Comparison of ENCODE assay signal across 9 cellular contexts in the genomic region with DNA sequence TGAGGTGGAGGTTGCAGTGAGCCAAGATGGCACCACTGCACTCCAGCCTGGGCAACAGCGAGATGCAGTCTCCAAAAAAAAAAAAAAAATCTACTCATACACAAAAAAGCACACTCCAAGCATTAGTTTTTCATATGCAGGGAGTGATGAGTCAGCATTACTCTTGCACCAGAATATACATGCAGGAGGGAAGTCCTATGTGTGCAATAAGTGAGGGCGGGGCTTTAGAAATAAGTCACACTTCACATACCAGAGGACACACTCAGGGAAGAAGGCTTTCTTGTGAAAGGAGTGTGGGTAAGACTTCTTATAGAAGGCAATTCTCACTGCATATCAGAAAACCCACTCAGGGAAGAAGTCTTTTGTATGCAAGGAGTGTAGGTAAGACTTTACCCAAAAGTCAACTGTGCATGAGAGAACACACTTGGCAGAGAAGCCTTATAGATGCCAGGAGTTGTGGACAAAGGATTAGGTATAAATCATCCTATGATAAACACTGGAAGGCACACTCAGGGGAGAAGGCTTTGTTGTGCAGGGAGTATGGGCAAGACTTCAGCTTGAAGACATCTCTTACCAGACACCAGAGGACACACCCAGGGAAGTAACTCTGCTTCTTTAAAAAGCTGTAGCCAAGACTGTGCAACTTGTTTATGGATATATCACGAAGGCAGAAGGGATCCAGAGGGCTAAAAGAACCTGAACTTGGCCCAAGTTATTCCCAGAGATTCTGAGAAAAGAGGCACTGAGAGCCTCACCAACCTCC. TPM values are rescaled to one million over a fixed set of nuclear protein-coding genes. Genes with fewer than 3 reads are reported as not detected.
DNase-seq lines count a peak whose midpoint lies in the region; ATAC-seq, FAIRE-seq and TF ChIP-seq lines count a peak whose summit lies in the region.
"Had no signal": no experiment of that assay in that cellular context is flagged by ENCODE, and none has a peak within 500 bp of the region (broad histone marks: within the 10 kb centered on the region; RNA-seq: fewer than 3 reads in every experiment).

No MANE protein-coding gene starts in this region.

- no peak for FAIRE-seq in small intestine (lab: Jason Lieb, UNC)

- H3K27me3 ChIP-seq in small intestine (ENCODE audit: control insufficient read depth in 2 of 2, insufficient read depth in 2 of 2, low read length in 2 of 2) = no peaks in the 10 kb centered on the region
- H3K27me3 ChIP-seq: body of pancreas had no signal

- BruUV-seq in Calu3 (replicated peaks; lab: Mats Ljungman, UMichigan) = no TSS peak

- H3K9me3 ChIP-seq in small intestine (ENCODE audit: control insufficient read depth, low read depth) = no peaks in the 10 kb centered on the region
- H3K9me3 ChIP-seq: body of pancreas had no signal

- H3K9me3 Mint-ChIP-seq in activated CD8-positive, alpha-beta T cell treated with anti-CD3 and anti-CD28 coated beads, Interleukin-2, amount 10 ng/mL, durations not matched to agents 7 days and 5 days (ENCODE audit: insufficient read depth) = no peaks in the 10 kb centered on the region
- H3K9me3 Mint-ChIP-seq in activated CD8-positive, alpha-beta T cell treated with anti-CD3 and anti-CD28 coated beads for 36 hours = no peaks in the 10 kb centered on the region
- H3K9me3 Mint-ChIP-seq in Calu3 (ENCODE audit: low read depth, unreplicated experiment) = no peaks in the 10 kb centered on the region

- 76 to 80% (median 80%) methylated on average over 3 of the region's 3 CpGs for WGBS in small intestine, 3 donors

- peaks cover 15% of the 10 kb centered on the region for H3K36me3 Mint-ChIP-seq in activated CD8-positive, alpha-beta T cell treated with anti-CD3 and anti-CD28 coated beads, Interleukin-2, amount 10 ng/mL, durations not matched to agents 7 days and 5 days (ENCODE audit: low read depth)
- H3K36me3 Mint-ChIP-seq in activated CD8-positive, alpha-beta T cell treated with anti-CD3 and anti-CD28 coated beads for 36 hours (ENCODE audit: low read depth) = peaks cover 9% of the 10 kb centered on the region
- peaks cover 4% of the 10 kb centered on the region for H3K36me3 Mint-ChIP-seq in Calu3 (ENCODE audit: insufficient read depth, unreplicated experiment)

- H3K27me3 Mint-ChIP-seq in activated CD8-positive, alpha-beta T cell treated with anti-CD3 and anti-CD28 coated beads, Interleukin-2, amount 10 ng/mL, durations not matched to agents 7 days and 5 days (ENCODE audit: low read depth) = no peaks in the 10 kb centered on the region
- no peaks in the 10 kb centered on the region for H3K27me3 Mint-ChIP-seq in activated CD8-positive, alpha-beta T cell treated with anti-CD3 and anti-CD28 coated beads for 36 hours
- H3K27me3 Mint-ChIP-seq in Calu3 (ENCODE audit: unreplicated experiment) = no peaks in the 10 kb centered on the region

- H3K27ac ChIP-seq in small intestine (ENCODE audit: low read depth in 1 of 2, low read length in 1 of 2) = no peak overlapping the region

- POLR2A ChIA-PET in activated CD8-positive, alpha-beta T cell treated with anti-CD3 and anti-CD28 coated beads, Interleukin-2, amount 10 ng/mL, durations not matched to agents 7 days and 5 days (lab: Charles Lee) = no interaction called here
- POLR2A ChIA-PET in activated CD8-positive, alpha-beta T cell treated with anti-CD3 and anti-CD28 coated beads for 36 hours (lab: Charles Lee) = interaction anchor here (0.7 to 1.2 kb wide), 3 partner anchors 13 to 129 kb away, joined by 3 read pairs; no protein-coding TSS in a partner anchor
- POLR2A ChIA-PET in HEK293T (lab: Yijun Ruan, JAX) = interaction anchor here (0.7 kb wide), 1 partner anchor 26 kb away, joined by 3 read pairs; no protein-coding TSS in a partner anchor

- intact Hi-C loops in activated CD8-positive, alpha-beta T cell treated with anti-CD3 and anti-CD28 coated beads for 36 hours (cut with micrococcal nuclease) = no loop called here
- intact Hi-C loops in Calu3 (cut with micrococcal nuclease; ENCODE audit: unreplicated experiment) = no loop called here

- ATAC-seq in activated CD8-positive, alpha-beta T cell treated with anti-CD3 and anti-CD28 coated beads, Interleukin-2, amount 10 ng/mL, durations not matched to agents 7 days and 5 days = no peak
- ATAC-seq in activated CD8-positive, alpha-beta T cell treated with anti-CD3 and anti-CD28 coated beads for 36 hours = no peak
- ATAC-seq: body of pancreas had no signal

- peaks cover 3 to 5% of the 10 kb centered on the region in 2 donors for H3K4me1 ChIP-seq in small intestine (ENCODE audit: control insufficient read depth in 2 of 2, insufficient read depth in 1 of 2, low read depth in 1 of 2, low read length in 1 of 2)
- H3K4me1 ChIP-seq: body of pancreas had no signal

- no peak for TF ChIP-seq CTCF in activated CD8-positive, alpha-beta T cell treated with anti-CD3 and anti-CD28 coated beads for 36 hours (IDR thresholded peaks at IDR 0.05)
- no peak for TF ChIP-seq CTCF in fibroblast of mammary gland (conservative IDR thresholded peaks at IDR 0.05; ENCODE audit: control insufficient read depth, insufficient read depth, low read depth, low read length)
- no peak for TF ChIP-seq CTCF in Calu3 (IDR thresholded peaks at IDR 0.05; ENCODE audit: unreplicated experiment)

- peaks cover 34% of the 10 kb centered on the region for H3K4me1 Mint-ChIP-seq in activated CD8-positive, alpha-beta T cell treated with anti-CD3 and anti-CD28 coated beads, Interleukin-2, amount 10 ng/mL, durations not matched to agents 7 days and 5 days (ENCODE audit: low read depth)
- peaks cover 23% of the 10 kb centered on the region for H3K4me1 Mint-ChIP-seq in activated CD8-positive, alpha-beta T cell treated with anti-CD3 and anti-CD28 coated beads for 36 hours (ENCODE audit: low read depth)
- no peaks in the 10 kb centered on the region for H3K4me1 Mint-ChIP-seq in Calu3 (ENCODE audit: low read depth, unreplicated experiment)

- DNase-seq in activated CD8-positive, alpha-beta T cell treated with anti-CD3 and anti-CD28 coated beads, Interleukin-2, amount 10 ng/mL, durations not matched to agents 7 days and 5 days = no peak
- DNase-seq in activated CD8-positive, alpha-beta T cell treated with anti-CD3 and anti-CD28 coated beads for 36 hours = no peak
- peak; percentile 26 for DNase-seq in SIG-M5 (lab: John Stamatoyannopoulos, UW)
- DNase-seq in fibroblast of mammary gland (ENCODE audit: low read depth) = peak; percentile 90
- peak; percentile 69 for DNase-seq in small intestine
- DNase-seq in HEK293T (ENCODE audit: extremely low spot score) = no peak
- DNase-seq in NCI-H345 treated with DMSO at 0.1 percent for 48 hours (lab: John Stamatoyannopoulos, UW; ENCODE audit: unreplicated experiment) = no peak
- DNase-seq in Calu3 = no peak

- peaks cover 2 to 4% of the 10 kb centered on the region in 2 donors for H3K36me3 ChIP-seq in small intestine (ENCODE audit: control insufficient read depth in 2 of 2, insufficient read depth in 2 of 2, low read length in 2 of 2)

- peak overlapping the region; percentile 41 for H3K27ac Mint-ChIP-seq in activated CD8-positive, alpha-beta T cell treated with anti-CD3 and anti-CD28 coated beads, Interleukin-2, amount 10 ng/mL, durations not matched to agents 7 days and 5 days
- no peak overlapping the region for H3K27ac Mint-ChIP-seq in activated CD8-positive, alpha-beta T cell treated with anti-CD3 and anti-CD28 coated beads for 36 hours
- H3K27ac Mint-ChIP-seq in Calu3 (ENCODE audit: unreplicated experiment) = no peak overlapping the region

- CTCF ChIA-PET in activated CD8-positive, alpha-beta T cell treated with anti-CD3 and anti-CD28 coated beads, Interleukin-2, amount 10 ng/mL, durations not matched to agents 7 days and 5 days (lab: Charles Lee) = no interaction called here
- CTCF ChIA-PET in activated CD8-positive, alpha-beta T cell treated with anti-CD3 and anti-CD28 coated beads for 36 hours (lab: Charles Lee) = interaction anchor here (0.8 to 1.5 kb wide), 3 partner anchors 100 to 181 kb away, joined by 3 to 4 read pairs (median 3); a partner anchor contains a TSS
- CTCF ChIA-PET in HEK293T (lab: Yijun Ruan, JAX) = no interaction called here
- CTCF ChIA-PET in Calu3 (lab: Charles Lee) = no interaction called here

- H3K4me3 ChIP-seq in fibroblast of mammary gland (ENCODE audit: control insufficient read depth, low read depth, low read length) (no peak overlapping the region), small intestine (ENCODE audit: low read depth in 1 of 2, low read length in 2 of 2) (no peak overlapping the region)
- H3K4me3 ChIP-seq: body of pancreas had no signal

- H3K4me3 Mint-ChIP-seq in activated CD8-positive, alpha-beta T cell treated with anti-CD3 and anti-CD28 coated beads, Interleukin-2, amount 10 ng/mL, durations not matched to agents 7 days and 5 days = no peak overlapping the region
- H3K4me3 Mint-ChIP-seq in activated CD8-positive, alpha-beta T cell treated with anti-CD3 and anti-CD28 coated beads for 36 hours = no peak overlapping the region
- no peak overlapping the region for H3K4me3 Mint-ChIP-seq in Calu3 (ENCODE audit: low read depth, unreplicated experiment)

TF ChIP-seq in HEK293T, 16 proteins besides CTCF, POLR2A, EP300 and RAD21:
- TF ChIP-seq ZNF384 (IDR thresholded peaks at IDR 0.05) (no peak), ARNT (IDR thresholded peaks at IDR 0.05) (no peak), SUZ12 (IDR thresholded peaks at IDR 0.05) (no peak), TARDBP (IDR thresholded peaks at IDR 0.05) (no peak)

RNA-seq across cellular contexts. Expression of a gene that starts 50.5 kb away (rescaled TPM):
- 10 to 100 TPM; 27.7 to 28.7 TPM for total RNA-seq in activated CD8-positive, alpha-beta T cell treated with anti-CD3 and anti-CD28 coated beads, Interleukin-2, amount 10 ng/mL, durations not matched to agents 7 days and 5 days
- total RNA-seq in activated CD8-positive, alpha-beta T cell treated with anti-CD3 and anti-CD28 coated beads for 36 hours = 10 to 100 TPM; 22.0 to 22.6 TPM
- 10 to 100 TPM in 2 of 3 donors, 1 to 10 TPM in 1; 8.6 to 15.8 (median 13.2) TPM for polyA plus RNA-seq in small intestine
- total RNA-seq in Calu3 (2022) = 18.0 and 24.9 TPM in 2 replicates

Comparison
In these comparisons a context has a peak if more than half of its experiments do, and no peak if none do; other contexts are left out.
1. DNase-seq: peak in SIG-M5 (single experiment), fibroblast of mammary gland (single experiment) and small intestine (single experiment); none in activated CD8-positive, alpha-beta T cell treated with anti-CD3 and anti-CD28 coated beads, Interleukin-2, amount 10 ng/mL, durations not matched to agents 7 days and 5 days (single experiment), activated CD8-positive, alpha-beta T cell treated with anti-CD3 and anti-CD28 coated beads for 36 hours (single experiment), HEK293T (single experiment), NCI-H345 treated with DMSO at 0.1 percent for 48 hours (single experiment) and Calu3 (single experiment).